In genomic region chr11:100956321-100956720, GRCh38 we compare ENCODE assay signal across 32 cellular contexts.
"Had no signal": no experiment of that assay in that cellular context is flagged by ENCODE, and none has a peak within 500 bp of the region (broad histone marks: within the 10 kb centered on the region; RNA-seq: fewer than 3 reads in every experiment).

No MANE protein-coding gene starts in this region.

- ATAC-seq: activated CD4-positive, alpha-beta T cell treated with anti-CD3 and anti-CD28 coated beads for 36 hours; activated CD4-positive, CD25-positive, alpha-beta regulatory T cell treated with anti-CD3 and anti-CD28 coated beads, Interleukin-2, amount 50 U/mL, for 24 hours; activated CD8-positive, alpha-beta memory T cell treated with anti-CD3 and anti-CD28 coated beads, Interleukin-2, amount 10 ng/mL, durations not matched to agents 7 days and 5 days; activated CD8-positive, alpha-beta T cell treated with anti-CD3 and anti-CD28 coated beads, Interleukin-2, amount 10 ng/mL, durations not matched to agents 7 days and 5 days; activated naive CD8-positive, alpha-beta T cell treated with anti-CD3 and anti-CD28 coated beads, Interleukin-2, amount 50 U/mL, for 24 hours; esophagus mucosa had no signal

- H3K36me3 Mint-ChIP-seq: activated CD4-positive, alpha-beta memory T cell treated with anti-CD3 and anti-CD28 coated beads for 36 hours; activated CD8-positive, alpha-beta memory T cell treated with anti-CD3 and anti-CD28 coated beads, Interleukin-2, amount 10 ng/mL, durations not matched to agents 7 days and 5 days; activated naive CD4-positive, alpha-beta T cell treated with anti-CD3 and anti-CD28 coated beads, Interleukin-2, amount 50 U/mL, for 24 hours; activated naive CD8-positive, alpha-beta T cell treated with anti-CD3 and anti-CD28 coated beads for 36 hours; brain had no signal

- H3K36me3 ChIP-seq: ascending aorta, breast epithelium, colonic mucosa, WERI-Rb-1 had no signal

- H3K9me3 ChIP-seq: ascending aorta, breast epithelium, colonic mucosa had no signal

- H3K27ac Mint-ChIP-seq: activated B cell treated with CpG ODN at 0.5 μM for 24 hours; activated CD4-positive, alpha-beta memory T cell treated with anti-CD3 and anti-CD28 coated beads for 36 hours; activated CD4-positive, alpha-beta T cell treated with anti-CD3 and anti-CD28 coated beads for 36 hours; activated CD4-positive, alpha-beta T cell treated with anti-CD3 and anti-CD28 coated beads, Interleukin-2, amount 10 ng/mL, durations not matched to agents 24 days and 14 days; activated CD8-positive, alpha-beta memory T cell treated with anti-CD3 and anti-CD28 coated beads, Interleukin-2, amount 10 ng/mL, durations not matched to agents 7 days and 5 days; activated CD8-positive, alpha-beta T cell treated with anti-CD3 and anti-CD28 coated beads, Interleukin-2, amount 10 ng/mL, durations not matched to agents 7 days and 5 days; activated naive CD4-positive, alpha-beta T cell treated with anti-CD3 and anti-CD28 coated beads for 36 hours; activated naive CD4-positive, alpha-beta T cell treated with anti-CD3 and anti-CD28 coated beads, Interleukin-2, amount 50 U/mL, for 24 hours; activated naive CD8-positive, alpha-beta T cell treated with anti-CD3 and anti-CD28 coated beads for 36 hours; activated naive CD8-positive, alpha-beta T cell treated with anti-CD3 and anti-CD28 coated beads, Interleukin-2, amount 50 U/mL, for 24 hours; activated T-helper 1 cell treated with anti-CD3 and anti-CD28 coated beads, Interleukin-12 subunit alpha, Interleukin-12 subunit beta, Interleukin-2, Interleukin-4 antibody, amounts not matched to agents 30 ng/mL and 10 ng/mL and 1 ng/mL, durations not matched to agents 14 hours and 24 hours and 36 hours; activated T-helper 2 cell treated with anti-CD3 and anti-CD28 coated beads, Interferon-gamma antibody, Interleukin-2, Interleukin-4, amounts not matched to agents 10 μg/mL and 5 μg/mL and 100 μg/mL, durations not matched to agents 14 hours and 24 hours and 36 hours; brain; T-helper 2 cell treated with Interferon-gamma antibody and Interleukin-4, amounts not matched to agents 5 μg/mL and 100 μg/mL, for 36 hours had no signal

- H3K27ac ChIP-seq: ascending aorta, breast epithelium, cardiac muscle cell, colonic mucosa, WERI-Rb-1 had no signal

- H3K4me3 Mint-ChIP-seq: activated B cell treated with CpG ODN at 0.5 μM for 24 hours; activated CD4-positive, alpha-beta memory T cell treated with anti-CD3 and anti-CD28 coated beads for 36 hours; activated CD4-positive, alpha-beta T cell treated with anti-CD3 and anti-CD28 coated beads for 36 hours; activated CD4-positive, alpha-beta T cell treated with anti-CD3 and anti-CD28 coated beads, Interleukin-2, amount 10 ng/mL, durations not matched to agents 24 days and 14 days; activated CD8-positive, alpha-beta memory T cell treated with anti-CD3 and anti-CD28 coated beads, Interleukin-2, amount 10 ng/mL, durations not matched to agents 7 days and 5 days; activated CD8-positive, alpha-beta T cell treated with anti-CD3 and anti-CD28 coated beads, Interleukin-2, amount 10 ng/mL, durations not matched to agents 7 days and 5 days; activated naive CD4-positive, alpha-beta T cell treated with anti-CD3 and anti-CD28 coated beads for 36 hours; activated naive CD4-positive, alpha-beta T cell treated with anti-CD3 and anti-CD28 coated beads, Interleukin-2, amount 50 U/mL, for 24 hours; activated naive CD8-positive, alpha-beta T cell treated with anti-CD3 and anti-CD28 coated beads for 36 hours; activated naive CD8-positive, alpha-beta T cell treated with anti-CD3 and anti-CD28 coated beads, Interleukin-2, amount 50 U/mL, for 24 hours; activated T-helper 1 cell treated with anti-CD3 and anti-CD28 coated beads, Interleukin-12 subunit alpha, Interleukin-12 subunit beta, Interleukin-2, Interleukin-4 antibody, amounts not matched to agents 30 ng/mL and 10 ng/mL and 1 ng/mL, durations not matched to agents 14 hours and 24 hours and 36 hours; brain; T-helper 2 cell treated with Interferon-gamma antibody and Interleukin-4, amounts not matched to agents 5 μg/mL and 100 μg/mL, for 36 hours had no signal

- H3K4me1 Mint-ChIP-seq: activated CD4-positive, alpha-beta T cell treated with anti-CD3 and anti-CD28 coated beads for 36 hours; activated CD4-positive, alpha-beta T cell treated with anti-CD3 and anti-CD28 coated beads, Interleukin-2, amount 10 ng/mL, durations not matched to agents 24 days and 14 days; activated CD8-positive, alpha-beta memory T cell treated with anti-CD3 and anti-CD28 coated beads, Interleukin-2, amount 10 ng/mL, durations not matched to agents 7 days and 5 days; activated naive CD4-positive, alpha-beta T cell treated with anti-CD3 and anti-CD28 coated beads, Interleukin-2, amount 50 U/mL, for 24 hours; activated naive CD8-positive, alpha-beta T cell treated with anti-CD3 and anti-CD28 coated beads for 36 hours; activated naive CD8-positive, alpha-beta T cell treated with anti-CD3 and anti-CD28 coated beads, Interleukin-2, amount 50 U/mL, for 24 hours; brain had no signal

- H3K27me3 ChIP-seq: ascending aorta, breast epithelium, cardiac muscle cell, colonic mucosa had no signal

- H3K27me3 Mint-ChIP-seq: activated B cell treated with CpG ODN at 0.5 μM for 24 hours; activated CD4-positive, alpha-beta memory T cell treated with anti-CD3 and anti-CD28 coated beads for 36 hours; activated CD4-positive, alpha-beta T cell treated with anti-CD3 and anti-CD28 coated beads for 36 hours; activated CD4-positive, alpha-beta T cell treated with anti-CD3 and anti-CD28 coated beads, Interleukin-2, amount 10 ng/mL, durations not matched to agents 24 days and 14 days; activated CD8-positive, alpha-beta memory T cell treated with anti-CD3 and anti-CD28 coated beads, Interleukin-2, amount 10 ng/mL, durations not matched to agents 7 days and 5 days; activated naive CD4-positive, alpha-beta T cell treated with anti-CD3 and anti-CD28 coated beads, Interleukin-2, amount 50 U/mL, for 24 hours; activated naive CD8-positive, alpha-beta T cell treated with anti-CD3 and anti-CD28 coated beads for 36 hours; activated naive CD8-positive, alpha-beta T cell treated with anti-CD3 and anti-CD28 coated beads, Interleukin-2, amount 50 U/mL, for 24 hours; brain had no signal

- H3K4me3 ChIP-seq: ascending aorta, breast epithelium, cardiac muscle cell, colonic mucosa had no signal

- DNase-seq: activated B cell treated with CpG ODN at 0.5 μM for 24 hours; activated CD4-positive, alpha-beta memory T cell treated with anti-CD3 and anti-CD28 coated beads for 36 hours; activated CD4-positive, alpha-beta T cell treated with anti-CD3 and anti-CD28 coated beads for 36 hours; activated CD4-positive, alpha-beta T cell treated with anti-CD3 and anti-CD28 coated beads, Interleukin-2, amount 10 ng/mL, durations not matched to agents 24 days and 14 days; activated CD8-positive, alpha-beta memory T cell treated with anti-CD3 and anti-CD28 coated beads, Interleukin-2, amount 10 ng/mL, durations not matched to agents 7 days and 5 days; activated CD8-positive, alpha-beta memory T cell treated with anti-CD3 and anti-CD28 coated beads, Interleukin-2, amount 50 U/mL, for 4 hours; activated CD8-positive, alpha-beta T cell treated with anti-CD3 and anti-CD28 coated beads, Interleukin-2, amount 10 ng/mL, durations not matched to agents 7 days and 5 days; activated effector memory CD4-positive, alpha-beta T cell treated with anti-CD3 and anti-CD28 coated beads, Interleukin-2, amount 50 U/mL, for 16 hours; activated naive CD4-positive, alpha-beta T cell treated with anti-CD3 and anti-CD28 coated beads for 36 hours; activated naive CD8-positive, alpha-beta T cell treated with anti-CD3 and anti-CD28 coated beads for 36 hours; activated naive CD8-positive, alpha-beta T cell treated with anti-CD3 and anti-CD28 coated beads, Interleukin-2, amount 50 U/mL, for 24 hours; activated T-cell treated with anti-CD3 and anti-CD28 coated beads, Interleukin-2, amount 50 U/mL, for 1 hour; activated T-cell treated with anti-CD3 and anti-CD28 coated beads, Interleukin-2, amount 50 U/mL, for 48 hours; central memory CD4-positive, alpha-beta T cell; cerebellar nuclear complex; colonic mucosa; effector CD8-positive, alpha-beta T cell; foreskin fibroblast; head of caudate nucleus; hippocampal formation; T1000; WERI-Rb-1 had no signal

- H3K4me1 ChIP-seq: ascending aorta, breast epithelium, colonic mucosa had no signal

- H3K9me3 Mint-ChIP-seq: activated B cell treated with CpG ODN at 0.5 μM for 24 hours; activated CD4-positive, alpha-beta memory T cell treated with anti-CD3 and anti-CD28 coated beads for 36 hours; activated CD4-positive, alpha-beta T cell treated with anti-CD3 and anti-CD28 coated beads, Interleukin-2, amount 10 ng/mL, durations not matched to agents 24 days and 14 days; activated naive CD8-positive, alpha-beta T cell treated with anti-CD3 and anti-CD28 coated beads for 36 hours; activated naive CD8-positive, alpha-beta T cell treated with anti-CD3 and anti-CD28 coated beads, Interleukin-2, amount 50 U/mL, for 24 hours; activated T-helper 1 cell treated with anti-CD3 and anti-CD28 coated beads, Interleukin-12 subunit alpha, Interleukin-12 subunit beta, Interleukin-2, Interleukin-4 antibody, amounts not matched to agents 30 ng/mL and 10 ng/mL and 1 ng/mL, durations not matched to agents 14 hours and 24 hours and 36 hours; activated T-helper 2 cell treated with anti-CD3 and anti-CD28 coated beads, Interferon-gamma antibody, Interleukin-2, Interleukin-4, amounts not matched to agents 10 μg/mL and 5 μg/mL and 100 μg/mL, durations not matched to agents 14 hours and 24 hours and 36 hours; brain; T-helper 2 cell treated with Interferon-gamma antibody and Interleukin-4, amounts not matched to agents 5 μg/mL and 100 μg/mL, for 36 hours had no signal
